Comparison of ENCODE assay signal across 12 cellular contexts in the genomic region with DNA sequence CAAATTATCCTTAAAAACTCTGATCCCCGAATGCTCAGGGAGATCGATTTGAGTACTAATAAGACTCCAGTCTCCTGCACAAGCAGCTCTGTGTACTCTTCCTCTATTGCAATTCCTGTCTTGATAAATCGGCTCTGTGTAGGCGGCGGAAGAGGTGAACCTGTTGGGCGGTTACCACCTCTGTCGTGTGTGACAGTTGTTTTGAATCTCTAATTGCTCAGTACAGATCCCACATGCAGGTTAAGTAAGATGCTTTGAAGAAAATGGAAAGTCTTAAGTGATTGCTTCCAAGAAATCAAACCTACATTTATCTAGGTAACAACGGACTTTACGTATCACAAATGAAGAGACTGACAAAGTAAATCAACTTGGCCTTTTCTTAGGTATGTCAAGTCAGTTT. TPM values are rescaled to one million over a fixed set of nuclear protein-coding genes. Genes with fewer than 3 reads are reported as not detected.
DNase-seq lines count a peak whose midpoint lies in the region; ATAC-seq and TF ChIP-seq lines count a peak whose summit lies in the region.
"Had no signal": no experiment of that assay in that cellular context is flagged by ENCODE, and none has a peak within 500 bp of the region (broad histone marks: within the 10 kb centered on the region; RNA-seq: fewer than 3 reads in every experiment).

No MANE protein-coding gene starts in this region.

- peak overlapping the region; percentile 56 for H3K4me3 Mint-ChIP-seq in activated T-helper 1 cell treated with anti-CD3 and anti-CD28 coated beads, Interleukin-12 subunit alpha, Interleukin-12 subunit beta, Interleukin-2, Interleukin-4 antibody, amounts not matched to agents 30 ng/mL and 10 ng/mL and 1 ng/mL, durations not matched to agents 14 hours and 24 hours and 36 hours
- H3K4me3 Mint-ChIP-seq in neural crest cell: no peak overlapping the region

- no peak for TF ChIP-seq CTCF in neural crest cell (conservative IDR thresholded peaks at IDR 0.05)

- no peaks in the 10 kb centered on the region for H3K9me3 Mint-ChIP-seq in activated T-helper 1 cell treated with anti-CD3 and anti-CD28 coated beads, Interleukin-12 subunit alpha, Interleukin-12 subunit beta, Interleukin-2, Interleukin-4 antibody, amounts not matched to agents 30 ng/mL and 10 ng/mL and 1 ng/mL, durations not matched to agents 14 hours and 24 hours and 36 hours
- no peaks in the 10 kb centered on the region for H3K9me3 Mint-ChIP-seq in neural crest cell

- peaks cover 34% of the 10 kb centered on the region for H3K36me3 Mint-ChIP-seq in activated T-helper 1 cell treated with anti-CD3 and anti-CD28 coated beads, Interleukin-12 subunit alpha, Interleukin-12 subunit beta, Interleukin-2, Interleukin-4 antibody, amounts not matched to agents 30 ng/mL and 10 ng/mL and 1 ng/mL, durations not matched to agents 14 hours and 24 hours and 36 hours (ENCODE audit: low read depth)
- H3K36me3 Mint-ChIP-seq in neural crest cell (ENCODE audit: low read depth): peaks cover 13% of the 10 kb centered on the region

- peak overlapping the region; percentile 91 for H3K27ac Mint-ChIP-seq in activated T-helper 1 cell treated with anti-CD3 and anti-CD28 coated beads, Interleukin-12 subunit alpha, Interleukin-12 subunit beta, Interleukin-2, Interleukin-4 antibody, amounts not matched to agents 30 ng/mL and 10 ng/mL and 1 ng/mL, durations not matched to agents 14 hours and 24 hours and 36 hours
- peak overlapping the region; percentile 5 for H3K27ac Mint-ChIP-seq in neural crest cell (ENCODE audit: unreplicated experiment)

- peak; percentile 4 for DNase-seq in activated CD8-positive, alpha-beta memory T cell treated with anti-CD3 and anti-CD28 coated beads, Interleukin-2, amount 50 U/mL, for 24 hours (ENCODE audit: extremely low read depth)
- no peak for DNase-seq in activated CD8-positive, alpha-beta memory T cell treated with anti-CD3 and anti-CD28 coated beads, Interleukin-2, amount 50 U/mL, for 4 hours
- peak; percentile 49 for DNase-seq in activated T-helper 1 cell treated with anti-CD3 and anti-CD28 coated beads, Interleukin-12 subunit alpha, Interleukin-12 subunit beta, Interleukin-2, Interleukin-4 antibody, amounts not matched to agents 30 ng/mL and 10 ng/mL and 1 ng/mL, durations not matched to agents 14 hours and 24 hours and 36 hours (ENCODE audit: low spot score)
- DNase-seq in neural crest cell (ENCODE audit: low read depth, low spot score) (no peak), ureter (ENCODE audit: low spot score) (no peak), NCI-H2081 (lab: John Stamatoyannopoulos, UW) (no peak)
- DNase-seq in stimulated activated naive CD4-positive, alpha-beta T cell treated with Interleukin-2 at 50 U/mL for 16 hours (lab: John Stamatoyannopoulos, UW): peak; percentile 76
- DNase-seq: 8988T; activated CD8-positive, alpha-beta memory T cell treated with anti-CD3 and anti-CD28 coated beads for 24 hours; erythroblast; NCI-H510A had no signal

- no peak for ATAC-seq in GM21529 (IDR thresholded peaks at IDR 0.05; ENCODE audit: unreplicated experiment)

- intact Hi-C loops in activated T-helper 1 cell treated with anti-CD3 and anti-CD28 coated beads, Interleukin-12 subunit alpha, Interleukin-12 subunit beta, Interleukin-2, Interleukin-4 antibody, amounts not matched to agents 30 ng/mL and 10 ng/mL and 1 ng/mL, durations not matched to agents 14 hours and 24 hours and 36 hours (cut with micrococcal nuclease): loop anchor here (1.0 to 10.0 kb wide), 9 partner anchors 8 to 294 kb away; partner anchors contain the start of genes COA6 and TARBP1

- peaks cover 40% of the 10 kb centered on the region for H3K4me1 Mint-ChIP-seq in activated T-helper 1 cell treated with anti-CD3 and anti-CD28 coated beads, Interleukin-12 subunit alpha, Interleukin-12 subunit beta, Interleukin-2, Interleukin-4 antibody, amounts not matched to agents 30 ng/mL and 10 ng/mL and 1 ng/mL, durations not matched to agents 14 hours and 24 hours and 36 hours (ENCODE audit: low read depth)
- peaks cover 5% of the 10 kb centered on the region for H3K4me1 Mint-ChIP-seq in neural crest cell

- no peaks in the 10 kb centered on the region for H3K27me3 Mint-ChIP-seq in activated T-helper 1 cell treated with anti-CD3 and anti-CD28 coated beads, Interleukin-12 subunit alpha, Interleukin-12 subunit beta, Interleukin-2, Interleukin-4 antibody, amounts not matched to agents 30 ng/mL and 10 ng/mL and 1 ng/mL, durations not matched to agents 14 hours and 24 hours and 36 hours (ENCODE audit: insufficient read depth)
- H3K27me3 Mint-ChIP-seq in neural crest cell (ENCODE audit: low read depth): no peaks in the 10 kb centered on the region

RNA-seq across cellular contexts. Expression of gene COA6, which starts 35.5 kb away (rescaled TPM):
- total RNA-seq in activated T-helper 1 cell treated with anti-CD3 and anti-CD28 coated beads, Interleukin-12 subunit alpha, Interleukin-12 subunit beta, Interleukin-2, Interleukin-4 antibody, amounts not matched to agents 30 ng/mL and 10 ng/mL and 1 ng/mL, durations not matched to agents 14 hours and 24 hours and 36 hours: 57.2 and 66.9 TPM in 2 replicates
- total RNA-seq in neural crest cell (32.0 and 36.3 TPM in 2 replicates), ureter (18.2 TPM)

Comparison
In these comparisons a context has a peak if more than half of its experiments do, and no peak if none do; other contexts are left out.
1. DNase-seq: peak in activated CD8-positive, alpha-beta memory T cell treated with anti-CD3 and anti-CD28 coated beads, Interleukin-2, amount 50 U/mL, for 24 hours (single experiment), activated T-helper 1 cell treated with anti-CD3 and anti-CD28 coated beads, Interleukin-12 subunit alpha, Interleukin-12 subunit beta, Interleukin-2, Interleukin-4 antibody, amounts not matched to agents 30 ng/mL and 10 ng/mL and 1 ng/mL, durations not matched to agents 14 hours and 24 hours and 36 hours (single experiment) and stimulated activated naive CD4-positive, alpha-beta T cell treated with Interleukin-2 at 50 U/mL for 16 hours (single experiment); none in activated CD8-positive, alpha-beta memory T cell treated with anti-CD3 and anti-CD28 coated beads, Interleukin-2, amount 50 U/mL, for 4 hours (single experiment), neural crest cell (single experiment), ureter (single experiment) and NCI-H2081 (0 of 2).